ENCODE assay signal across 25 cellular contexts in the genomic region with DNA sequence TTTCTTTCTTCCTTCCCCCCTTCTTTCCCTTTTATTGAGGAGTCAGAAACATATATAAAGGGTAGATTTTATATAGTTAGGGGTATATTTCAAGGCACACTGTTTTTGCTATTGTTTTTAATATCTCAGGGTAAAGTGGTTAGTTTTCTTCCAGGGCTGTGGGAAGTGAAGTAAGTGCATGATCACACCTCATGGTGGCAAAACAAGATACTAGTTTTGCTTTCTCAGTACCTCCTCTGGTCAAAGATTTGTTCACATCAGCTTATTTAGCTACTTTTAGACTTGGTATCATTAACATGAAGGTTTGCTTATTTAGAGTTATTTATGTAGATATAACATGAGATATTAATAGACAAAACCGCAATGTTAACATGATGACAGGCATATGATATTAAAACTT. TPM values are rescaled to one million over a fixed set of nuclear protein-coding genes. Genes with fewer than 3 reads are reported as not detected.
DNase-seq lines count a peak whose midpoint lies in the region; ATAC-seq and TF ChIP-seq lines count a peak whose summit lies in the region.
"Had no signal": no experiment of that assay in that cellular context is flagged by ENCODE, and none has a peak within 500 bp of the region (broad histone marks: within the 10 kb centered on the region; RNA-seq: fewer than 3 reads in every experiment).

No MANE protein-coding gene starts in this region.

- H4K20me1 ChIP-seq in OCI-LY1 (ENCODE audit: insufficient read depth, low read length) (no peaks in the 10 kb centered on the region), OCI-LY7 (ENCODE audit: insufficient read depth, low read length) (no peaks in the 10 kb centered on the region)

- H3K4me1 ChIP-seq in OCI-LY1 (ENCODE audit: insufficient read depth, low read length, severe bottlenecking): no peaks in the 10 kb centered on the region
- no peaks in the 10 kb centered on the region for H3K4me1 ChIP-seq in OCI-LY7 (ENCODE audit: insufficient read depth, low read length, poor library complexity, severe bottlenecking)
- H3K4me1 ChIP-seq in right cardiac atrium (ENCODE audit: control insufficient read depth, insufficient read depth, low read length): no peaks in the 10 kb centered on the region
- H3K4me1 ChIP-seq: A549, BE2C had no signal

- no peak overlapping the region for H3K27ac ChIP-seq in OCI-LY1 (ENCODE audit: low read depth, low read length, poor library complexity, severe bottlenecking)
- H3K27ac ChIP-seq in OCI-LY7 (ENCODE audit: low read depth, low read length, poor library complexity, severe bottlenecking): no peak overlapping the region
- H3K27ac ChIP-seq in substantia nigra (ENCODE audit: low read depth, low read length, poor library complexity, severe bottlenecking): no peak overlapping the region
- H3K27ac ChIP-seq in right cardiac atrium (ENCODE audit: low read length): no peak overlapping the region
- H3K27ac ChIP-seq: A549, GM23248 had no signal

- peaks cover 15% of the 10 kb centered on the region; the same call in 1 of the 2 replicates for H3K36me3 ChIP-seq in OCI-LY1 (ENCODE audit: insufficient read depth, low read length)
- peaks cover 51% of the 10 kb centered on the region for H3K36me3 ChIP-seq in OCI-LY7 (ENCODE audit: insufficient read depth, low read length)
- H3K36me3 ChIP-seq: BE2C had no signal

- peaks cover 27% of the 10 kb centered on the region for H3K9me3 ChIP-seq in OCI-LY1 (ENCODE audit: low read length)
- peaks cover 77% of the 10 kb centered on the region for H3K9me3 ChIP-seq in OCI-LY7 (ENCODE audit: low read length)
- no peaks in the 10 kb centered on the region for H3K9me3 ChIP-seq in right cardiac atrium (ENCODE audit: control insufficient read depth, low read length)
- H3K9me3 ChIP-seq: A549, BE2C had no signal

- H3K4me1 Mint-ChIP-seq in stimulated activated naive B cell treated with anti-CD40 and anti-IgM and Interleukin-4, amounts not matched to agents 10 μg/mL and 1 μg/mL and 100 μg/mL, for 72 hours: no peaks in the 10 kb centered on the region
- H3K4me1 Mint-ChIP-seq: CD4-positive, alpha-beta memory T cell had no signal

- no peak overlapping the region for H3K9ac ChIP-seq in OCI-LY1 (ENCODE audit: low read length)
- H3K9ac ChIP-seq: GM23248 had no signal

- no peaks in the 10 kb centered on the region for H3K36me3 Mint-ChIP-seq in stimulated activated naive B cell treated with anti-CD40 and anti-IgM and Interleukin-4, amounts not matched to agents 10 μg/mL and 1 μg/mL and 100 μg/mL, for 72 hours
- H3K36me3 Mint-ChIP-seq: CD4-positive, alpha-beta memory T cell had no signal

- ATAC-seq in GM19351 (IDR thresholded peaks at IDR 0.05; ENCODE audit: unreplicated experiment): peak; percentile 68
- ATAC-seq in stimulated activated naive B cell treated with anti-CD40 and anti-IgM and Interleukin-4, amounts not matched to agents 10 μg/mL and 1 μg/mL and 100 μg/mL, for 72 hours (replicated peaks): no peak
- no peak for ATAC-seq in right cardiac atrium
- ATAC-seq: A549 had no signal

- 63% methylated on average over 1 of the region's 1 CpG for WGBS in right cardiac atrium

- H3K4me2 ChIP-seq in OCI-LY1 (ENCODE audit: low read length) (no peak overlapping the region), OCI-LY7 (ENCODE audit: low read length) (no peak overlapping the region)
- H3K4me2 ChIP-seq: A549 had no signal

- H3F3A ChIP-seq in OCI-LY1 (ENCODE audit: insufficient read depth, low read length): no peaks in the 10 kb centered on the region

- no peaks in the 10 kb centered on the region for H3K27me3 ChIP-seq in OCI-LY1 (ENCODE audit: insufficient read depth, low read length)
- H3K27me3 ChIP-seq in right cardiac atrium (ENCODE audit: control insufficient read depth, insufficient read depth): no peaks in the 10 kb centered on the region
- H3K27me3 ChIP-seq: BE2C had no signal

- intact Hi-C loops in OCI-LY7 (cut with micrococcal nuclease; ENCODE audit: unreplicated experiment) (no loop called here), right cardiac atrium (cut with DNase I) (no loop called here)

- no peak overlapping the region for H3K4me3 ChIP-seq in GM12865 (ENCODE audit: low read depth, low read length)
- no peak overlapping the region for H3K4me3 ChIP-seq in OCI-LY1 (ENCODE audit: low read depth, low read length, poor library complexity, severe bottlenecking)
- H3K4me3 ChIP-seq in OCI-LY7 (ENCODE audit: low read depth, low read length, poor library complexity, severe bottlenecking): no peak overlapping the region
- no peak overlapping the region for H3K4me3 ChIP-seq in right cardiac atrium (ENCODE audit: low read length)
- H3K4me3 ChIP-seq: A549, GM23248 had no signal

- H2AFZ ChIP-seq in OCI-LY1 (ENCODE audit: low read length) (0 out of 2 replicates have a peak overlapping the region, but pooled peaks have one; percentile 5), OCI-LY7 (ENCODE audit: low read length) (no peak overlapping the region)
- H2AFZ ChIP-seq: GM23248 had no signal

- no peaks in the 10 kb centered on the region for H3K9me2 ChIP-seq in OCI-LY1 (ENCODE audit: low read depth, low read length)
- no peaks in the 10 kb centered on the region for H3K9me2 ChIP-seq in OCI-LY7 (ENCODE audit: insufficient read depth, low read length)

- TF ChIP-seq CTCF in GM12865 (IDR thresholded peaks at IDR 0.05; ENCODE audit: insufficient read depth, low read depth, low read length, missing control alignments): no peak
- TF ChIP-seq CTCF in OCI-LY1 (IDR thresholded peaks at IDR 0.05; ENCODE audit: low read length): no peak
- TF ChIP-seq CTCF in OCI-LY7 (conservative IDR thresholded peaks at IDR 0.05; ENCODE audit: low read length): no peak

- H3K79me2 ChIP-seq in OCI-LY1 (ENCODE audit: insufficient read depth, low read length) (no peaks in the 10 kb centered on the region), OCI-LY7 (ENCODE audit: insufficient read depth, low read depth, low read length) (no peaks in the 10 kb centered on the region)

- BruUV-seq in OCI-LY7 (replicated peaks; lab: Mats Ljungman, UMichigan): no TSS peak

- CTCF ChIA-PET in OCI-LY7 (lab: Charles Lee; ENCODE audit: unreplicated experiment): no interaction called here

- no peak overlapping the region for H3K4me3 Mint-ChIP-seq in stimulated activated naive B cell treated with anti-CD40 and anti-IgM and Interleukin-4, amounts not matched to agents 10 μg/mL and 1 μg/mL and 100 μg/mL, for 72 hours
- H3K4me3 Mint-ChIP-seq: CD4-positive, alpha-beta memory T cell had no signal

- no peaks in the 10 kb centered on the region for H3K27me3 Mint-ChIP-seq in stimulated activated naive B cell treated with anti-CD40 and anti-IgM and Interleukin-4, amounts not matched to agents 10 μg/mL and 1 μg/mL and 100 μg/mL, for 72 hours
- H3K27me3 Mint-ChIP-seq: CD4-positive, alpha-beta memory T cell had no signal

- DNase-seq in GM12865 (ENCODE audit: low read depth) (peak; percentile 21), OCI-LY7 (ENCODE audit: low spot score) (no peak), substantia nigra (lab: John Stamatoyannopoulos, UW) (no peak), right cardiac atrium (no peak)
- no peak for DNase-seq in stimulated activated naive B cell treated with anti-CD40 and anti-IgM and Interleukin-4, amounts not matched to agents 10 μg/mL and 1 μg/mL and 100 μg/mL, for 72 hours
- DNase-seq: 8988T; ACHN; AML-193; BE2C; C1 segment of cervical spinal cord; Calu3; CD4-positive, alpha-beta memory T cell; COR-L47; DMS53; DMS79 treated with DMSO at 0.1 percent for 48 hours; GF-D8; GM23248; H7; HCEC 1CT had no signal

- H3K9me3 Mint-ChIP-seq in stimulated activated naive B cell treated with anti-CD40 and anti-IgM and Interleukin-4, amounts not matched to agents 10 μg/mL and 1 μg/mL and 100 μg/mL, for 72 hours: peaks cover 4 to 5% of the 10 kb centered on the region in 2 donors

- POLR2A ChIA-PET in OCI-LY7 (lab: Charles Lee): no interaction called here

- peak overlapping the region; percentile 4 for H3K27ac Mint-ChIP-seq in stimulated activated naive B cell treated with anti-CD40 and anti-IgM and Interleukin-4, amounts not matched to agents 10 μg/mL and 1 μg/mL and 100 μg/mL, for 72 hours
- H3K27ac Mint-ChIP-seq: CD4-positive, alpha-beta memory T cell had no signal

RNA-seq across cellular contexts. Expression of gene ADAM29, which starts 21.8 kb away (rescaled TPM):
- total RNA-seq in OCI-LY7 (2014; rRNA removed; shearing (Covaris generic)): 1.0 and 1.7 TPM in 2 replicates
- total RNA-seq in OCI-LY7 (2022) (1.1 and 1.2 TPM in 2 replicates), right cardiac atrium (not detected)
- not detected for polyA plus RNA-seq in right cardiac atrium
- total RNA-seq: Calu3, Daoy, G401, GM23248, H1, H7 had no signal
- polyA plus RNA-seq: A549; CD4-positive, alpha-beta memory T cell; GM23248 had no signal
